ENCODE assay signal across 13 cellular contexts in the genomic region with DNA sequence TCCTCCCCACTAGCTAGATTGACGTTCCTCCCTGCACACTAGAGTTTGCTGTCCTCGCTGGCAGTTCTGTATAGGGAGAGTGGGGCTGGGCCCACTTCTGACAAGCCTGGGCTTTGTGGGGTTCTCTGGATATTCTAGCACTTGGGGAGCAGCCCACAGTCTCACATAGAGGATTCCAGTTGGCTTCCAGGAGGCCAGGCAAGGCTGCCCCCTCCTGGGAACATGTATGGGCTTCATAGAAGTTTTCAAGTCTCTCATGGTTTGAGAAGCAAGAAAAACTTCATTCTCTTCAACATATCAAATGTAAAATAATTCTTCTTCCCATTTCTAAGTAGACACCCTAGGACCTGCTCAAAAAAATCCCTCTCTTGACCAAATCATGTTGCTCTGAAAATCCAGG.
A peak's percentile ranks its signal among the peaks of the same experiment; 100 is the strongest.
DNase-seq lines count a peak whose midpoint lies in the region; ATAC-seq, FAIRE-seq and TF ChIP-seq lines count a peak whose summit lies in the region.
"Had no signal": no experiment of that assay in that cellular context is flagged by ENCODE, and none has a peak within 500 bp of the region (broad histone marks: within the 10 kb centered on the region; RNA-seq: fewer than 3 reads in every experiment).

No MANE protein-coding gene starts in this region.

- peaks cover 8 to 49% (median 26%) of the 10 kb centered on the region in 4 experiments; a peak in 6 of 7 replicates for H3K4me1 ChIP-seq in H1 (replicated peaks in 1 of 4; ENCODE audit: control insufficient read depth in 3 of 4, insufficient read depth in 4 of 4, low read length in 3 of 4)
- H3K4me1 ChIP-seq in osteoblast (ENCODE audit: insufficient read depth, low read length): peaks cover 10% of the 10 kb centered on the region

- H3K23ac ChIP-seq in H1 (ENCODE audit: insufficient read length): no peak overlapping the region

- H2BK12ac ChIP-seq in H1 (ENCODE audit: low read depth, low read length): no peak overlapping the region

- H3K23me2 ChIP-seq in H1 (ENCODE audit: low read depth, low read length): no peaks in the 10 kb centered on the region; the same call in 1 of the 2 replicates

- H2BK20ac ChIP-seq in H1 (ENCODE audit: low read length): no peak overlapping the region

- H3K4me3 ChIP-seq in H1 (ENCODE audit: extremely low read depth in 1 of 4, insufficient read depth in 2 of 4, low read depth in 3 of 4, low read length in 4 of 4) (no peak overlapping the region), osteoblast (ENCODE audit: insufficient read depth, low read length) (no peak overlapping the region)

- no peak overlapping the region for H3K9ac ChIP-seq in H1 (replicated peaks in 1 of 4; ENCODE audit: extremely low read depth in 1 of 4, low read depth in 3 of 4, low read length in 3 of 4)

- no peak overlapping the region for H3K18ac ChIP-seq in H1 (ENCODE audit: extremely low read depth, low read length)

- H3K4ac ChIP-seq in H1 (replicated peaks; ENCODE audit: insufficient read length, low read depth, low read length): no peak overlapping the region

- no peak overlapping the region for H3K27ac Mint-ChIP-seq in nephron progenitor cell
- H3K27ac Mint-ChIP-seq: activated CD4-positive, alpha-beta memory T cell treated with anti-CD3 and anti-CD28 coated beads, Interleukin-2, amount 10 ng/mL, durations not matched to agents 7 days and 5 days; T-cell had no signal

- no peak overlapping the region for H4K5ac ChIP-seq in H1 (ENCODE audit: insufficient read length, low read depth, low read length)

- ATAC-seq in HG03045 (IDR thresholded peaks at IDR 0.05; ENCODE audit: unreplicated experiment): no peak
- ATAC-seq: T-cell had no signal

- H2AK5ac ChIP-seq in H1 (ENCODE audit: low read depth, low read length): no peak overlapping the region

- H3K4me1 Mint-ChIP-seq in nephron progenitor cell: peaks cover 17% of the 10 kb centered on the region
- H3K4me1 Mint-ChIP-seq: activated CD4-positive, alpha-beta memory T cell treated with anti-CD3 and anti-CD28 coated beads, Interleukin-2, amount 10 ng/mL, durations not matched to agents 7 days and 5 days; T-cell had no signal

- no peak overlapping the region for H2BK15ac ChIP-seq in H1 (ENCODE audit: low read length)

- no peak overlapping the region for H3K4me3 Mint-ChIP-seq in nephron progenitor cell
- H3K4me3 Mint-ChIP-seq: activated CD4-positive, alpha-beta memory T cell treated with anti-CD3 and anti-CD28 coated beads, Interleukin-2, amount 10 ng/mL, durations not matched to agents 7 days and 5 days; T-cell had no signal

- DNase-seq in DMS 273 (lab: John Stamatoyannopoulos, UW; ENCODE audit: unreplicated experiment) (peak; percentile 27), DMS 273 treated with DMSO at 0.1 percent for 48 hours (lab: John Stamatoyannopoulos, UW) (no peak), M059J (ENCODE audit: low read depth) (peak; percentile 37), H1 (ENCODE audit: low read depth in 1 of 2, low spot score in 2 of 2) (no peak), osteoblast (ENCODE audit: insufficient read length, low spot score, missing footprints) (peak; percentile 52), NCI-H2029 treated with DMSO at 0.1 percent for 48 hours (lab: John Stamatoyannopoulos, UW) (no peak), nephron progenitor cell (no peak)
- DNase-seq: activated CD4-positive, alpha-beta memory T cell treated with anti-CD3 and anti-CD28 coated beads, Interleukin-2, amount 10 ng/mL, durations not matched to agents 7 days and 5 days; activated naive CD4-positive, alpha-beta T cell treated with anti-CD3 and anti-CD28 coated beads, Interleukin-2, amount 50 U/mL, for 16 hours; mesenchymal stem cell; T-cell had no signal

- H3K9me3 ChIP-seq in H1 (ENCODE audit: insufficient read depth in 2 of 2, low read depth in 1 of 2, low read length in 1 of 2): no peaks in the 10 kb centered on the region
- no peaks in the 10 kb centered on the region for H3K9me3 ChIP-seq in osteoblast (ENCODE audit: low read depth, low read length)

- H3K56ac ChIP-seq in H1 (replicated peaks; ENCODE audit: insufficient read length, low read depth, low read length): no peak overlapping the region

- H3K27ac ChIP-seq in H1 (ENCODE audit: low read depth, low read length): no peak overlapping the region
- H3K27ac ChIP-seq in osteoblast (ENCODE audit: low read depth, low read length): no peak overlapping the region
- H3K27ac ChIP-seq: 22Rv1 had no signal

- TF ChIP-seq CTCF in H1 (IDR thresholded peaks at IDR 0.05; ENCODE audit: control extremely low read depth in 1 of 3, insufficient read depth in 1 of 3, low read depth in 1 of 3, low read length in 3 of 3) (peak; percentile 35 to 54 (median 37)), osteoblast (IDR thresholded peaks at IDR 0.05; ENCODE audit: extremely low read depth, low read depth, low read length) (peak; percentile 48), nephron progenitor cell (IDR thresholded peaks at IDR 0.05) (no peak)

- H3K36me3 Mint-ChIP-seq in nephron progenitor cell (ENCODE audit: low read depth): no peaks in the 10 kb centered on the region
- H3K36me3 Mint-ChIP-seq: T-cell had no signal

- H3K4me2 ChIP-seq in H1 (ENCODE audit: insufficient read depth in 1 of 2, low read depth in 2 of 2, low read length in 2 of 2) (no peak overlapping the region), osteoblast (ENCODE audit: insufficient read depth, low read length) (no peak overlapping the region)

- H3K36me3 ChIP-seq in H1 (ENCODE audit: control insufficient read depth in 2 of 4, insufficient read depth in 4 of 4, low read length in 3 of 4) (peaks cover 0 to 4% (median 0%) of the 10 kb centered on the region in 4 experiments; a peak in 2 of 8 replicates), osteoblast (ENCODE audit: insufficient read depth, low read length) (no peaks in the 10 kb centered on the region)

- H3K79me2 ChIP-seq in H1 (ENCODE audit: control insufficient read depth in 1 of 2, insufficient read depth in 2 of 2, low read length in 2 of 2) (peaks cover 9 to 92% of the 10 kb centered on the region in 2 experiments; a peak in 3 of 4 replicates), osteoblast (ENCODE audit: insufficient read depth, low read length) (peaks cover 98% of the 10 kb centered on the region)

- H2BK5ac ChIP-seq in H1 (ENCODE audit: low read depth, low read length): no peak overlapping the region

- H4K20me1 ChIP-seq in H1 (replicated peaks in 1 of 2; ENCODE audit: control insufficient read depth in 1 of 2, insufficient read depth in 2 of 2, low read length in 2 of 2): no peaks in the 10 kb centered on the region
- peaks cover 28% of the 10 kb centered on the region for H4K20me1 ChIP-seq in osteoblast (ENCODE audit: insufficient read depth, low read length)

- peak; percentile 64 to 75 for TF ChIP-seq RAD21 in H1 (IDR thresholded peaks at IDR 0.05 in 1 of 2, conservative IDR thresholded peaks at IDR 0.05 in 1 of 2; ENCODE audit: low read depth in 2 of 2, low read length in 2 of 2)

- no peaks in the 10 kb centered on the region for H3K9me3 Mint-ChIP-seq in nephron progenitor cell
- H3K9me3 Mint-ChIP-seq: activated CD4-positive, alpha-beta memory T cell treated with anti-CD3 and anti-CD28 coated beads, Interleukin-2, amount 10 ng/mL, durations not matched to agents 7 days and 5 days; T-cell had no signal

- WGBS in H1 (ENCODE audit: extremely low coverage in 1 of 2, insufficient coverage in 1 of 2, insufficient read length in 1 of 2, insufficient replicate concordance in 2 of 2, low coverage in 1 of 2, low lambda C conversion rate in 2 of 2, missing lambda C conversion rate in 1 of 2), 2 experiments: 85% methylated on average over 2 of the region's 2 CpGs; no CpG with 5 or more reads in 1 of the 2 experiments

- no peak for TF ChIP-seq EP300 in H1 (IDR thresholded peaks at IDR 0.05; ENCODE audit: borderline replicate concordance in 1 of 2, low read depth in 2 of 2, low read length in 2 of 2)

- H3K14ac ChIP-seq in H1 (ENCODE audit: insufficient read length): no peak overlapping the region

- H4K8ac ChIP-seq in H1 (ENCODE audit: extremely low read depth, insufficient read depth, low read length): no peak overlapping the region; the same call in 1 of the 2 replicates

- CTCF ChIA-PET in H1 (lab: Charles Lee; ENCODE audit: partially characterized antibody): interaction anchor here (0.6 to 7.7 kb wide), 43 partner anchors 9 to 627 kb away, joined by 3 to 44 read pairs (median 5); no protein-coding TSS in a partner anchor

- H2BK120ac ChIP-seq in H1 (replicated peaks; ENCODE audit: low read depth, low read length): no peak overlapping the region

- peaks cover 4% of the 10 kb centered on the region; the same call in 1 of the 2 replicates for H3K79me1 ChIP-seq in H1 (ENCODE audit: low read depth, low read length)

- H3K27me3 Mint-ChIP-seq in nephron progenitor cell (ENCODE audit: low read depth, poor library complexity): peaks cover 19% of the 10 kb centered on the region

- peak overlapping the region; percentile 8 for H4K91ac ChIP-seq in H1 (replicated peaks; ENCODE audit: insufficient read length, low read length)

- FAIRE-seq in H1 (lab: Jason Lieb, UNC): no peak

- H2AFZ ChIP-seq in H1 (ENCODE audit: low read length) (no peak overlapping the region), osteoblast (ENCODE audit: low read length) (no peak overlapping the region)

- POLR2A ChIA-PET in H1 (lab: Charles Lee; ENCODE audit: partially characterized antibody): interaction anchor here (0.6 to 3.7 kb wide), 3 partner anchors 8 to 22 kb away, joined by 3 to 14 read pairs (median 3); no protein-coding TSS in a partner anchor

- H3K27me3 ChIP-seq in H1 (replicated peaks in 1 of 4; ENCODE audit: control insufficient read depth in 3 of 4, extremely low read depth in 1 of 4, insufficient read depth in 3 of 4, low read length in 3 of 4) (no peaks in the 10 kb centered on the region), osteoblast (ENCODE audit: insufficient read depth, low read length) (no peaks in the 10 kb centered on the region)

- no peak for TF ChIP-seq POLR2A in H1 (IDR thresholded peaks at IDR 0.05; ENCODE audit: control extremely low read depth in 1 of 2, low read depth in 2 of 2, low read length in 2 of 2)

TF ChIP-seq in H1, 55 proteins besides CTCF, POLR2A, EP300 and RAD21:
- TF ChIP-seq TEAD4 (IDR thresholded peaks at IDR 0.05; ENCODE audit: low read depth, low read length) (no peak), KDM4A (IDR thresholded peaks at IDR 0.05; ENCODE audit: low read depth, low read length, severe bottlenecking) (no peak)

Comparison
In these comparisons a context has a peak if more than half of its experiments do, and no peak if none do; other contexts are left out.
1. DNase-seq: peak in DMS 273 (single experiment), M059J (single experiment) and osteoblast (single experiment); none in DMS 273 treated with DMSO at 0.1 percent for 48 hours (single experiment), H1 (0 of 2), NCI-H2029 treated with DMSO at 0.1 percent for 48 hours (single experiment) and nephron progenitor cell (single experiment).